8 cellular contexts compared by ENCODE assay signal in genomic region chr9:130186839-130187522, GRCh38. TPM values are rescaled to one million over a fixed set of nuclear protein-coding genes. Genes with fewer than 3 reads are reported as not detected.
DNase-seq lines count a peak whose midpoint lies in the region; ATAC-seq and TF ChIP-seq lines count a peak whose summit lies in the region.

No MANE protein-coding gene starts in this region.

- peaks cover 29 to 31% of the 10 kb centered on the region in 2 donors for H3K4me1 ChIP-seq in mucosa of rectum (ENCODE audit: control insufficient read depth in 2 of 2, insufficient read depth in 2 of 2, low read length in 2 of 2)

- H3K9me3 ChIP-seq in mucosa of rectum (ENCODE audit: control insufficient read depth in 2 of 2, low read length in 2 of 2): no peaks in the 10 kb centered on the region

- no peak for TF ChIP-seq CTCF in dorsolateral prefrontal cortex (IDR thresholded peaks at IDR 0.05 in 54 of 56, conservative IDR thresholded peaks at IDR 0.05 in 2 of 56; ENCODE audit: low read depth in 1 of 56, partially characterized antibody in 56 of 56)

- H3K9ac ChIP-seq in mucosa of rectum (ENCODE audit: low read depth in 1 of 2, low read length in 2 of 2): peak overlapping the region; percentile 32 to 81

- H3K4me3 ChIP-seq in dorsolateral prefrontal cortex (peak overlapping the region in 53 of 59 donors; percentile 1 to 55 (median 36)), mucosa of rectum (ENCODE audit: low read length in 2 of 2) (peak overlapping the region; percentile 67)

- H3K27me3 ChIP-seq in dorsolateral prefrontal cortex: no peaks in the 10 kb centered on the region
- no peaks in the 10 kb centered on the region for H3K27me3 ChIP-seq in mucosa of rectum (ENCODE audit: control insufficient read depth in 2 of 2, insufficient read depth in 2 of 2, low read length in 2 of 2)

- peak overlapping the region in 57 of 59 donors; percentile 22 to 98 (median 90) for H3K27ac ChIP-seq in dorsolateral prefrontal cortex
- H3K27ac ChIP-seq in mucosa of rectum (ENCODE audit: low read depth in 2 of 2, low read length in 2 of 2): peak overlapping the region; percentile 44 to 67

- DNase-seq in EH (ENCODE audit: low read depth): peak; percentile 86
- DNase-seq in NCI-H2196 (lab: John Stamatoyannopoulos, UW; ENCODE audit: unreplicated experiment): peak; percentile 60
- peak in 2 of 10 donors; percentile 49 to 73 for DNase-seq in dorsolateral prefrontal cortex
- DNase-seq in NCI-H1092 (lab: John Stamatoyannopoulos, UW): no peak

- no peaks in the 10 kb centered on the region for H3K36me3 ChIP-seq in mucosa of rectum (ENCODE audit: control insufficient read depth in 2 of 2, insufficient read depth in 2 of 2, low read length in 2 of 2)

- ATAC-seq in HG02571 (IDR thresholded peaks at IDR 0.05; ENCODE audit: unreplicated experiment): no peak
- ATAC-seq in HG03159 (IDR thresholded peaks at IDR 0.05; ENCODE audit: unreplicated experiment): no peak
- ATAC-seq in GM19463 (IDR thresholded peaks at IDR 0.05; ENCODE audit: unreplicated experiment): no peak

- intact Hi-C loops in dorsolateral prefrontal cortex (cut with DNase I): no loop called here

RNA-seq across cellular contexts. Expression of gene NCS1, which starts 14.8 kb away (rescaled TPM):
- 100 to 1,000 TPM; 134 to 718 (median 501) TPM for total RNA-seq in dorsolateral prefrontal cortex
